In genomic region chr17:37292429-37293139, GRCh38 we compare ENCODE assay signal across 2 cellular contexts.
TF ChIP-seq lines count a peak whose summit lies in the region.

No MANE protein-coding gene starts in this region.

TF ChIP-seq in K562, 482 proteins besides CTCF, POLR2A, EP300 and RAD21:
- no peak for TF ChIP-seq RFX5 (IDR thresholded peaks at IDR 0.05; ENCODE audit: low read depth, low read length)
- TF ChIP-seq ZNF316 (IDR thresholded peaks at IDR 0.05): peak; percentile 31; the same call in 1 of the 2 replicates
- no peak for TF ChIP-seq RBBP5 (IDR thresholded peaks at IDR 0.05; ENCODE audit: borderline replicate concordance, insufficient read depth, low read length, poor library complexity, severe bottlenecking)
- TF ChIP-seq BHLHE40 (IDR thresholded peaks at IDR 0.05; ENCODE audit: low read length): no peak
- TF ChIP-seq, protein P1, sequence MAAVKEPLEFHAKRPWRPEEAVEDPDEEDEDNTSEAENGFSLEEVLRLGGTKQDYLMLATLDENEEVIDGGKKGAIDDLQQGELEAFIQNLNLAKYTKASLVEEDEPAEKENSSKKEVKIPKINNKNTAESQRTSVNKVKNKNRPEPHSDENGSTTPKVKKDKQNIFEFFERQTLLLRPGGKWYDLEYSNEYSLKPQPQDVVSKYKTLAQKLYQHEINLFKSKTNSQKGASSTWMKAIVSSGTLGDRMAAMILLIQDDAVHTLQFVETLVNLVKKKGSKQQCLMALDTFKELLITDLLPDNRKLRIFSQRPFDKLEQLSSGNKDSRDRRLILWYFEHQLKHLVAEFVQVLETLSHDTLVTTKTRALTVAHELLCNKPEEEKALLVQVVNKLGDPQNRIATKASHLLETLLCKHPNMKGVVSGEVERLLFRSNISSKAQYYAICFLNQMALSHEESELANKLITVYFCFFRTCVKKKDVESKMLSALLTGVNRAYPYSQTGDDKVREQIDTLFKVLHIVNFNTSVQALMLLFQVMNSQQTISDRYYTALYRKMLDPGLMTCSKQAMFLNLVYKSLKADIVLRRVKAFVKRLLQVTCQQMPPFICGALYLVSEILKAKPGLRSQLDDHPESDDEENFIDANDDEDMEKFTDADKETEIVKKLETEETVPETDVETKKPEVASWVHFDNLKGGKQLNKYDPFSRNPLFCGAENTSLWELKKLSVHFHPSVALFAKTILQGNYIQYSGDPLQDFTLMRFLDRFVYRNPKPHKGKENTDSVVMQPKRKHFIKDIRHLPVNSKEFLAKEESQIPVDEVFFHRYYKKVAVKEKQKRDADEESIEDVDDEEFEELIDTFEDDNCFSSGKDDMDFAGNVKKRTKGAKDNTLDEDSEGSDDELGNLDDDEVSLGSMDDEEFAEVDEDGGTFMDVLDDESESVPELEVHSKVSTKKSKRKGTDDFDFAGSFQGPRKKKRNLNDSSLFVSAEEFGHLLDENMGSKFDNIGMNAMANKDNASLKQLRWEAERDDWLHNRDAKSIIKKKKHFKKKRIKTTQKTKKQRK (IDR thresholded peaks at IDR 0.05; ENCODE audit: borderline replicate concordance, low read depth, low read length): no peak
- TF ChIP-seq, protein P2, sequence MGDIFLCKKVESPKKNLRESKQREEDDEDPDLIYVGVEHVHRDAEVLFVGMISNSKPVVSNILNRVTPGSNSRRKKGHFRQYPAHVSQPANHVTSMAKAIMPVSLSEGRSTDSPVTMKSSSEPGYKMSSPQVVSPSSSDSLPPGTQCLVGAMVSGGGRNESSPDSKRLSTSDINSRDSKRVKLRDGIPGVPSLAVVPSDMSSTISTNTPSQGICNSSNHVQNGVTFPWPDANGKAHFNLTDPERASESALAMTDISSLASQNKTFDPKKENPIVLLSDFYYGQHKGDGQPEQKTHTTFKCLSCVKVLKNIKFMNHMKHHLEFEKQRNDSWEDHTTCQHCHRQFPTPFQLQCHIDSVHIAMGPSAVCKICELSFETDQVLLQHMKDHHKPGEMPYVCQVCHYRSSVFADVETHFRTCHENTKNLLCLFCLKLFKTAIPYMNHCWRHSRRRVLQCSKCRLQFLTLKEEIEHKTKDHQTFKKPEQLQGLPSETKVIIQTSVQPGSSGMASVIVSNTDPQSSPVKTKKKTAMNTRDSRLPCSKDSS (IDR thresholded peaks at IDR 0.05; ENCODE audit: low read depth, partially characterized antibody): no peak
- TF ChIP-seq DDX20 (tag; IDR thresholded peaks at IDR 0.05; ENCODE audit: low read depth): no peak

TF ChIP-seq in HepG2, 621 proteins besides CTCF, POLR2A, EP300 and RAD21:
- no peak for TF ChIP-seq ZNF124 (CRISPR knock-in tag; IDR thresholded peaks at IDR 0.05)
- TF ChIP-seq, protein P3, sequence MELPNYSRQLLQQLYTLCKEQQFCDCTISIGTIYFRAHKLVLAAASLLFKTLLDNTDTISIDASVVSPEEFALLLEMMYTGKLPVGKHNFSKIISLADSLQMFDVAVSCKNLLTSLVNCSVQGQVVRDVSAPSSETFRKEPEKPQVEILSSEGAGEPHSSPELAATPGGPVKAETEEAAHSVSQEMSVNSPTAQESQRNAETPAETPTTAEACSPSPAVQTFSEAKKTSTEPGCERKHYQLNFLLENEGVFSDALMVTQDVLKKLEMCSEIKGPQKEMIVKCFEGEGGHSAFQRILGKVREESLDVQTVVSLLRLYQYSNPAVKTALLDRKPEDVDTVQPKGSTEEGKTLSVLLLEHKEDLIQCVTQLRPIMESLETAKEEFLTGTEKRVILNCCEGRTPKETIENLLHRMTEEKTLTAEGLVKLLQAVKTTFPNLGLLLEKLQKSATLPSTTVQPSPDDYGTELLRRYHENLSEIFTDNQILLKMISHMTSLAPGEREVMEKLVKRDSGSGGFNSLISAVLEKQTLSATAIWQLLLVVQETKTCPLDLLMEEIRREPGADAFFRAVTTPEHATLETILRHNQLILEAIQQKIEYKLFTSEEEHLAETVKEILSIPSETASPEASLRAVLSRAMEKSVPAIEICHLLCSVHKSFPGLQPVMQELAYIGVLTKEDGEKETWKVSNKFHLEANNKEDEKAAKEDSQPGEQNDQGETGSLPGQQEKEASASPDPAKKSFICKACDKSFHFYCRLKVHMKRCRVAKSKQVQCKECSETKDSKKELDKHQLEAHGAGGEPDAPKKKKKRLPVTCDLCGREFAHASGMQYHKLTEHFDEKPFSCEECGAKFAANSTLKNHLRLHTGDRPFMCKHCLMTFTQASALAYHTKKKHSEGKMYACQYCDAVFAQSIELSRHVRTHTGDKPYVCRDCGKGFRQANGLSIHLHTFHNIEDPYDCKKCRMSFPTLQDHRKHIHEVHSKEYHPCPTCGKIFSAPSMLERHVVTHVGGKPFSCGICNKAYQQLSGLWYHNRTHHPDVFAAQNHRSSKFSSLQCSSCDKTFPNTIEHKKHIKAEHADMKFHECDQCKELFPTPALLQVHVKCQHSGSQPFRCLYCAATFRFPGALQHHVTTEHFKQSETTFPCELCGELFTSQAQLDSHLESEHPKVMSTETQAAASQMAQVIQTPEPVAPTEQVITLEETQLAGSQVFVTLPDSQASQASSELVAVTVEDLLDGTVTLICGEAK (IDR thresholded peaks at IDR 0.05): no peak
- TF ChIP-seq, protein P3 (CRISPR knock-in tag; IDR thresholded peaks at IDR 0.05): no peak
- TF ChIP-seq, protein P4, sequence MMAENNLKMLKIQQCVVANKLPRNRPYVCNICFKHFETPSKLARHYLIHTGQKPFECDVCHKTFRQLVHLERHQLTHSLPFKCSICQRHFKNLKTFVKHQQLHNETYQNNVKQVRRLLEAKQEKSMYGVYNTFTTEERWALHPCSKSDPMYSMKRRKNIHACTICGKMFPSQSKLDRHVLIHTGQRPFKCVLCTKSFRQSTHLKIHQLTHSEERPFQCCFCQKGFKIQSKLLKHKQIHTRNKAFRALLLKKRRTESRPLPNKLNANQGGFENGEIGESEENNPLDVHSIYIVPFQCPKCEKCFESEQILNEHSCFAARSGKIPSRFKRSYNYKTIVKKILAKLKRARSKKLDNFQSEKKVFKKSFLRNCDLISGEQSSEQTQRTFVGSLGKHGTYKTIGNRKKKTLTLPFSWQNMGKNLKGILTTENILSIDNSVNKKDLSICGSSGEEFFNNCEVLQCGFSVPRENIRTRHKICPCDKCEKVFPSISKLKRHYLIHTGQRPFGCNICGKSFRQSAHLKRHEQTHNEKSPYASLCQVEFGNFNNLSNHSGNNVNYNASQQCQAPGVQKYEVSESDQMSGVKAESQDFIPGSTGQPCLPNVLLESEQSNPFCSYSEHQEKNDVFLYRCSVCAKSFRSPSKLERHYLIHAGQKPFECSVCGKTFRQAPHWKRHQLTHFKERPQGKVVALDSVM (CRISPR knock-in tag; IDR thresholded peaks at IDR 0.05): peak; percentile 26; the same call in 1 of the 2 replicates
- 0 out of 4 replicates have a peak, but pooled peaks of 1 of the 2 experiments have one; percentile 5 for TF ChIP-seq MAFK (conservative IDR thresholded peaks at IDR 0.05 in 1 of 2, IDR thresholded peaks at IDR 0.05 in 1 of 2; ENCODE audit: low read length in 2 of 2)
